Comparison of ENCODE assay signal across 18 cellular contexts in genomic region chr10:13449296-13449695, GRCh38.
DNase-seq lines count a peak whose midpoint lies in the region; FAIRE-seq and TF ChIP-seq lines count a peak whose summit lies in the region.
"Had no signal": no experiment of that assay in that cellular context is flagged by ENCODE, and none has a peak within 500 bp of the region (broad histone marks: within the 10 kb centered on the region; RNA-seq: fewer than 3 reads in every experiment).

No MANE protein-coding gene starts in this region.

- peaks cover 8% of the 10 kb centered on the region for H3K36me3 Mint-ChIP-seq in MCF 10A (ENCODE audit: insufficient read depth, unreplicated experiment)
- H3K36me3 Mint-ChIP-seq in astrocyte (ENCODE audit: low read depth, unreplicated experiment) = peaks cover 11% of the 10 kb centered on the region

- no peaks in the 10 kb centered on the region for H3K27me3 ChIP-seq in breast epithelium
- H3K27me3 ChIP-seq in astrocyte (ENCODE audit: insufficient read depth, low read length) = no peaks in the 10 kb centered on the region

- H3K4me3 ChIP-seq in breast epithelium = no peak overlapping the region
- H3K4me3 ChIP-seq in astrocyte (ENCODE audit: insufficient read depth, low read depth, low read length) = no peak overlapping the region
- H3K4me3 ChIP-seq in fibroblast of mammary gland (ENCODE audit: control insufficient read depth, low read depth, low read length) = no peak overlapping the region
- no peak overlapping the region for H3K4me3 ChIP-seq in skeletal muscle cell (ENCODE audit: low read depth, low read length)

- H3K4me3 Mint-ChIP-seq in MCF 10A (ENCODE audit: unreplicated experiment) = no peak overlapping the region
- no peak overlapping the region for H3K4me3 Mint-ChIP-seq in astrocyte (ENCODE audit: unreplicated experiment)
- H3K4me3 Mint-ChIP-seq: B cell had no signal

- TF ChIP-seq CTCF in MCF 10A (IDR thresholded peaks at IDR 0.05; ENCODE audit: unreplicated experiment) (no peak), breast epithelium (IDR thresholded peaks at IDR 0.05) (no peak), astrocyte (IDR thresholded peaks at IDR 0.05; ENCODE audit: insufficient read depth, low read depth, low read length) (no peak), fibroblast of mammary gland (conservative IDR thresholded peaks at IDR 0.05; ENCODE audit: control insufficient read depth, insufficient read depth, low read depth, low read length) (no peak)

- no TSS peak for BruUV-seq in MCF 10A (replicated peaks; lab: Mats Ljungman, UMichigan)

- no peaks in the 10 kb centered on the region for H3K36me3 ChIP-seq in breast epithelium
- peaks cover 4% of the 10 kb centered on the region for H3K36me3 ChIP-seq in astrocyte (ENCODE audit: insufficient read depth, low read length)

- DNase-seq in MCF 10A (ENCODE audit: unreplicated experiment) (peak; percentile 13), breast epithelium (ENCODE audit: low spot score in 2 of 2) (no peak), astrocyte (ENCODE audit: low read depth) (peak; percentile 55), fibroblast of mammary gland (ENCODE audit: low read depth) (peak; percentile 53), skeletal muscle cell (ENCODE audit: low read depth) (peak; percentile 9), NCI-H2171 treated with DMSO at 0.1 percent for 48 hours (lab: John Stamatoyannopoulos, UW) (no peak), NCI-H1930 (lab: John Stamatoyannopoulos, UW) (no peak)
- DNase-seq in stimulated activated CD4-positive, alpha-beta T cell treated with anti-CD3 and anti-CD28 coated beads, Interleukin-15, amount 100 ng/mL, for 24 hours = no peak
- DNase-seq: GF-D8, GOT3, KBM-7, NCI-H1436 treated with DMSO at 0.1 percent for 48 hours, NCI-H2029 treated with DMSO at 0.1 percent for 48 hours, NCI-H510A, NCI-H774, SIG-M5 had no signal

- H3K79me2 ChIP-seq in astrocyte (ENCODE audit: insufficient read depth, low read length) = no peaks in the 10 kb centered on the region

- peaks cover 10% of the 10 kb centered on the region for H3K4me1 Mint-ChIP-seq in MCF 10A (ENCODE audit: insufficient read depth, unreplicated experiment)
- peaks cover 11% of the 10 kb centered on the region for H3K4me1 Mint-ChIP-seq in astrocyte (ENCODE audit: low read depth, unreplicated experiment)

- H3K9ac ChIP-seq in astrocyte (ENCODE audit: low read length) = no peak overlapping the region

- H3K9me3 ChIP-seq in breast epithelium (no peaks in the 10 kb centered on the region), astrocyte (ENCODE audit: insufficient read depth, low read depth, low read length) (no peaks in the 10 kb centered on the region)

- H3K27ac Mint-ChIP-seq in MCF 10A (ENCODE audit: low read depth, unreplicated experiment) (no peak overlapping the region), astrocyte (ENCODE audit: unreplicated experiment) (no peak overlapping the region)
- H3K27ac Mint-ChIP-seq: B cell had no signal

- no peaks in the 10 kb centered on the region for H4K20me1 ChIP-seq in astrocyte (ENCODE audit: insufficient read depth, low read length)

- peak overlapping the region; percentile 26 for H3K4me2 ChIP-seq in astrocyte (ENCODE audit: low read length)

- no peak overlapping the region for H2AFZ ChIP-seq in astrocyte (ENCODE audit: low read depth, low read length)

- H3K9me3 Mint-ChIP-seq in MCF 10A (ENCODE audit: unreplicated experiment) (no peaks in the 10 kb centered on the region), astrocyte (ENCODE audit: unreplicated experiment) (no peaks in the 10 kb centered on the region)

- intact Hi-C loops in MCF 10A (cut with micrococcal nuclease) (no loop called here), breast epithelium (cut with DNase I; ENCODE audit: low total_unique reads) (no loop called here)

- H3K27me3 Mint-ChIP-seq in MCF 10A (ENCODE audit: insufficient read depth, unreplicated experiment) (no peaks in the 10 kb centered on the region), astrocyte (ENCODE audit: low read depth, unreplicated experiment) (no peaks in the 10 kb centered on the region)

- POLR2A ChIA-PET in MCF 10A (lab: Yijun Ruan, JAX) = interaction anchor here (0.6 to 1.6 kb wide), 5 partner anchors 9 to 1425 kb away, joined by 3 to 6 read pairs (median 3); no protein-coding TSS in a partner anchor

- no peaks in the 10 kb centered on the region for H3K4me1 ChIP-seq in breast epithelium
- peaks cover 19% of the 10 kb centered on the region for H3K4me1 ChIP-seq in astrocyte (ENCODE audit: insufficient read depth, low read length)

- no peak for TF ChIP-seq POLR2A in breast epithelium (IDR thresholded peaks at IDR 0.05)

- FAIRE-seq in astrocyte (lab: Jason Lieb, UNC) = no peak

- H3K27ac ChIP-seq in breast epithelium = no peak overlapping the region
- peak overlapping the region; percentile 30 for H3K27ac ChIP-seq in astrocyte (ENCODE audit: low read depth, low read length)
- H3K27ac ChIP-seq: 22Rv1 had no signal

- CTCF ChIA-PET in MCF 10A (lab: Yijun Ruan, JAX) = interaction anchor here (0.6 to 1.5 kb wide), 5 partner anchors 9 to 176 kb away, joined by 3 to 16 read pairs (median 5); no protein-coding TSS in a partner anchor

Comparison
In these comparisons a context has a peak if more than half of its experiments do, and no peak if none do; other contexts are left out.
1. DNase-seq: peak in MCF 10A (single experiment), astrocyte (single experiment), fibroblast of mammary gland (single experiment) and skeletal muscle cell (single experiment); none in breast epithelium (0 of 2), NCI-H2171 treated with DMSO at 0.1 percent for 48 hours (single experiment), NCI-H1930 (0 of 2) and stimulated activated CD4-positive, alpha-beta T cell treated with anti-CD3 and anti-CD28 coated beads, Interleukin-15, amount 100 ng/mL, for 24 hours (single experiment).